Comparison of ENCODE assay signal across 9 cellular contexts in the genomic region with DNA sequence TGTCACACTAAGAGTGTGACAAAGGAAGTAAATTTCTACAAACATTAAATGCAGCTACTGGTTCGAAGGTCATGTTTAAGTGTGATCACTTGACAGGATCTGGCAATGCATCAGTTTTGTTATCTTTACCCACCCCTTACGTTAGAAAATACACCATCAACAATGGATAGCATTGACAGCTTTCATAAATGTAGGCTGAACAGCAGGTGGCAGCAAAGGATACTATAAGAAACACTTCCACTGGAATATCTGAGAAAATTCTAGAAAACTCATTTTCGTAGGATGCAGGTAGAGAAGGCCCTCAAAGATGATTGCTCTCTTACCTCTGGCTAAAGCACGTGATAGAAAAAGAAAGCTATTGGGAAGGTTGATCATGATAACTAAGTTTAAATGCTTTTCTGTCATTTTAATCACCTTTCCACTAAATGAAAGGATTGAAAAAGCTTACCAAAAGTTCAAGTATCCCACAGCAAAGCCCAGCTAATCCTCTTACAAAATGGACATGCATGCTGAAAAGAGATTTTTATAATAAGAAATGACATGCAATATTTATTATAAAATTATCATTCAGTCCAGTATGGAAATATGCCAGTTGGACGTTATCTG.
DNase-seq lines count a peak whose midpoint lies in the region; ATAC-seq and TF ChIP-seq lines count a peak whose summit lies in the region.
"Had no signal": no experiment of that assay in that cellular context is flagged by ENCODE, and none has a peak within 500 bp of the region (broad histone marks: within the 10 kb centered on the region; RNA-seq: fewer than 3 reads in every experiment).

No MANE protein-coding gene starts in this region.

- no peaks in the 10 kb centered on the region for H3K9me3 ChIP-seq in PC-3 (ENCODE audit: low read length)
- H3K9me3 ChIP-seq in CD8-positive, alpha-beta memory T cell (ENCODE audit: low read length), result no peaks in the 10 kb centered on the region

- no peak overlapping the region for H3K27ac Mint-ChIP-seq in activated naive CD4-positive, alpha-beta T cell treated with anti-CD3 and anti-CD28 coated beads for 36 hours
- no peak overlapping the region for H3K27ac Mint-ChIP-seq in CD8-positive, alpha-beta memory T cell
- H3K27ac Mint-ChIP-seq: activated naive CD8-positive, alpha-beta T cell had no signal

- no peak overlapping the region for H3K9ac ChIP-seq in PC-3 (ENCODE audit: low read length)

- no peaks in the 10 kb centered on the region; the same call in 1 of the 2 replicates for H3K36me3 ChIP-seq in PC-3 (ENCODE audit: low read depth, low read length)
- H3K36me3 ChIP-seq in CD8-positive, alpha-beta memory T cell (ENCODE audit: insufficient read depth, low read length), result no peaks in the 10 kb centered on the region

- H3K27ac ChIP-seq in PC-3 (ENCODE audit: low read length), result no peak overlapping the region
- no peak overlapping the region for H3K27ac ChIP-seq in CD8-positive, alpha-beta memory T cell (ENCODE audit: low read depth, low read length)

- CTCF ChIA-PET in activated naive CD4-positive, alpha-beta T cell treated with anti-CD3 and anti-CD28 coated beads for 36 hours (lab: Charles Lee), result interaction anchor here (0.6 to 0.9 kb wide), 3 partner anchors 97 to 1699 kb away, joined by 3 read pairs; no protein-coding TSS in a partner anchor
- CTCF ChIA-PET in PC-3 (lab: Charles Lee), result no interaction called here
- CTCF ChIA-PET in CD8-positive, alpha-beta memory T cell (lab: Charles Lee), result interaction anchor here (0.7 to 2.8 kb wide), 3 partner anchors 10 to 1707 kb away, joined by 3 to 14 read pairs (median 4); no protein-coding TSS in a partner anchor

- TF ChIP-seq CTCF in PC-3 (conservative IDR thresholded peaks at IDR 0.05; ENCODE audit: low read depth, low read length) (peak; percentile 61), retinal pigment epithelial cell (conservative IDR thresholded peaks at IDR 0.05; ENCODE audit: low read depth, low read length) (peak; percentile 65)

- H3K4me1 Mint-ChIP-seq in activated naive CD4-positive, alpha-beta T cell treated with anti-CD3 and anti-CD28 coated beads for 36 hours (ENCODE audit: low read depth), result peaks cover 7% of the 10 kb centered on the region
- peaks cover 8 to 13% (median 13%) of the 10 kb centered on the region in 3 donors for H3K4me1 Mint-ChIP-seq in CD8-positive, alpha-beta memory T cell

- intact Hi-C loops in activated naive CD4-positive, alpha-beta T cell treated with anti-CD3 and anti-CD28 coated beads for 36 hours (cut with micrococcal nuclease), result loop anchor here (1.0 kb wide), 1 partner anchor 1698 kb away; no protein-coding TSS in a partner anchor
- intact Hi-C loops in PC-3 (cut with micrococcal nuclease), result loop anchor here (1.0 to 5.0 kb wide), 5 partner anchors 458 to 1698 kb away; no protein-coding TSS in a partner anchor

- no peaks in the 10 kb centered on the region for H3K27me3 ChIP-seq in PC-3 (ENCODE audit: low read length)
- peaks cover 12% of the 10 kb centered on the region for H3K27me3 ChIP-seq in CD8-positive, alpha-beta memory T cell (ENCODE audit: insufficient read depth, low read length, poor library complexity, severe bottlenecking)

- no peaks in the 10 kb centered on the region for H4K20me1 ChIP-seq in PC-3 (ENCODE audit: low read length)

- peaks cover 39% of the 10 kb centered on the region for H3K27me3 Mint-ChIP-seq in activated naive CD4-positive, alpha-beta T cell treated with anti-CD3 and anti-CD28 coated beads for 36 hours (ENCODE audit: low read depth)
- peaks cover 20 to 77% of the 10 kb centered on the region in 2 donors for H3K27me3 Mint-ChIP-seq in CD8-positive, alpha-beta memory T cell

- no peaks in the 10 kb centered on the region for H3F3A ChIP-seq in PC-3 (ENCODE audit: low read length, unreplicated experiment)

- no peak overlapping the region for H3K4me3 Mint-ChIP-seq in activated naive CD4-positive, alpha-beta T cell treated with anti-CD3 and anti-CD28 coated beads for 36 hours
- no peak overlapping the region for H3K4me3 Mint-ChIP-seq in CD8-positive, alpha-beta memory T cell
- H3K4me3 Mint-ChIP-seq: activated naive CD8-positive, alpha-beta T cell had no signal

- H3K4me3 ChIP-seq in PC-3 (ENCODE audit: low read length), result no peak overlapping the region
- no peak overlapping the region for H3K4me3 ChIP-seq in retinal pigment epithelial cell (ENCODE audit: low read length)
- H3K4me3 ChIP-seq in CD8-positive, alpha-beta memory T cell (ENCODE audit: low read length), result no peak overlapping the region

- POLR2A ChIA-PET in PC-3 (lab: Charles Lee; ENCODE audit: unreplicated experiment), result no interaction called here
- POLR2A ChIA-PET in CD8-positive, alpha-beta memory T cell (lab: Charles Lee), result no interaction called here

- H3K79me2 ChIP-seq in PC-3 (ENCODE audit: low read length), result no peaks in the 10 kb centered on the region

- peak; percentile 28 for DNase-seq in activated naive CD4-positive, alpha-beta T cell treated with anti-CD3 and anti-CD28 coated beads for 36 hours
- no peak for DNase-seq in activated naive CD4-positive, alpha-beta T cell treated with Interleukin-2 at 50 U/mL for 16 hours
- DNase-seq in PC-3, result peak; percentile 49
- DNase-seq in fibroblast of gingiva (ENCODE audit: low read depth), result peak; percentile 3
- DNase-seq in retinal pigment epithelial cell (ENCODE audit: low read depth), result peak; percentile 7
- no peak for DNase-seq in CD8-positive, alpha-beta memory T cell
- no peak for DNase-seq in activated effector memory CD4-positive, alpha-beta T cell treated with Interleukin-2 at 50 U/mL for 16 hours

- H3K4me1 ChIP-seq in PC-3 (ENCODE audit: insufficient read depth, low read length), result no peaks in the 10 kb centered on the region
- peaks cover 11% of the 10 kb centered on the region for H3K4me1 ChIP-seq in CD8-positive, alpha-beta memory T cell (ENCODE audit: insufficient read depth, low read length)

- H3K4me2 ChIP-seq in PC-3 (ENCODE audit: low read length), result no peak overlapping the region

- no peak overlapping the region for H2AFZ ChIP-seq in PC-3 (ENCODE audit: low read length)

- H3K9me2 ChIP-seq in PC-3 (replicated peaks; ENCODE audit: low read length), result no peaks in the 10 kb centered on the region

- no peaks in the 10 kb centered on the region for H3K36me3 Mint-ChIP-seq in activated naive CD4-positive, alpha-beta T cell treated with anti-CD3 and anti-CD28 coated beads for 36 hours (ENCODE audit: low read depth)
- no peaks in the 10 kb centered on the region for H3K36me3 Mint-ChIP-seq in CD8-positive, alpha-beta memory T cell
- H3K36me3 Mint-ChIP-seq: activated naive CD8-positive, alpha-beta T cell had no signal

- BruUV-seq in PC-3 (replicated peaks; lab: Mats Ljungman, UMichigan), result no TSS peak

- ATAC-seq in HG03520 (IDR thresholded peaks at IDR 0.05; ENCODE audit: unreplicated experiment), result peak; percentile 59
- ATAC-seq in PC-3, result no peak

- H3K9me3 Mint-ChIP-seq in activated naive CD4-positive, alpha-beta T cell treated with anti-CD3 and anti-CD28 coated beads for 36 hours, result no peaks in the 10 kb centered on the region
- H3K9me3 Mint-ChIP-seq in CD8-positive, alpha-beta memory T cell, result peaks cover 0 to 2% (median 0%) of the 10 kb centered on the region in 5 donors

Comparison
In these comparisons a context has a peak if more than half of its experiments do, and no peak if none do; other contexts are left out.
1. DNase-seq: peak in activated naive CD4-positive, alpha-beta T cell treated with anti-CD3 and anti-CD28 coated beads for 36 hours (single experiment), PC-3 (single experiment), fibroblast of gingiva (single experiment) and retinal pigment epithelial cell (single experiment); none in activated naive CD4-positive, alpha-beta T cell treated with Interleukin-2 at 50 U/mL for 16 hours (single experiment), CD8-positive, alpha-beta memory T cell (0 of 5) and activated effector memory CD4-positive, alpha-beta T cell treated with Interleukin-2 at 50 U/mL for 16 hours (single experiment).